15 cellular contexts compared by ENCODE assay signal in genomic region chr10:63456437-63457210, GRCh38. TPM values are rescaled to one million over a fixed set of nuclear protein-coding genes. Genes with fewer than 3 reads are reported as not detected.
A peak's percentile ranks its signal among the peaks of the same experiment; 100 is the strongest.
DNase-seq lines count a peak whose midpoint lies in the region; FAIRE-seq and TF ChIP-seq lines count a peak whose summit lies in the region.
"Had no signal": no experiment of that assay in that cellular context is flagged by ENCODE, and none has a peak within 500 bp of the region (broad histone marks: within the 10 kb centered on the region; RNA-seq: fewer than 3 reads in every experiment).

No MANE protein-coding gene starts in this region.

- no peak overlapping the region for H2AFZ ChIP-seq in fibroblast of lung (ENCODE audit: low read length)

- H3K9ac ChIP-seq in fibroblast of lung (ENCODE audit: insufficient read depth, low read length), result no peak overlapping the region
- H3K9ac ChIP-seq: KMS-11 had no signal

- no peaks in the 10 kb centered on the region; the same call in 1 of the 2 replicates for H3K36me3 ChIP-seq in SJSA1
- H3K36me3 ChIP-seq in fibroblast of lung (ENCODE audit: control insufficient read depth, insufficient read depth, low read length), result no peaks in the 10 kb centered on the region
- H3K36me3 ChIP-seq in vagina, result no peaks in the 10 kb centered on the region

- H3K4me3 Mint-ChIP-seq in osteocyte (ENCODE audit: unreplicated experiment), result no peak overlapping the region
- H3K4me3 Mint-ChIP-seq: activated naive CD8-positive, alpha-beta T cell treated with anti-CD3 and anti-CD28 coated beads, Interleukin-2, amount 50 U/mL, for 24 hours; effector memory CD8-positive, alpha-beta T cell; H9 had no signal

- H3K27me3 Mint-ChIP-seq in osteocyte (ENCODE audit: unreplicated experiment), result no peaks in the 10 kb centered on the region
- H3K27me3 Mint-ChIP-seq: activated naive CD8-positive, alpha-beta T cell treated with anti-CD3 and anti-CD28 coated beads, Interleukin-2, amount 50 U/mL, for 24 hours; effector memory CD8-positive, alpha-beta T cell had no signal

- peaks cover 7% of the 10 kb centered on the region for H3K4me1 ChIP-seq in SJSA1 (replicated peaks)
- H3K4me1 ChIP-seq in fibroblast of lung (ENCODE audit: control insufficient read depth, extremely low read depth, insufficient read depth, low read length), result peaks cover 3% of the 10 kb centered on the region
- H3K4me1 ChIP-seq in vagina, result peaks cover 5% of the 10 kb centered on the region

- peaks cover 7% of the 10 kb centered on the region for H3K36me3 Mint-ChIP-seq in osteocyte (ENCODE audit: unreplicated experiment)

- peak overlapping the region; percentile 27 for H3K4me2 ChIP-seq in fibroblast of lung (ENCODE audit: extremely low read depth, insufficient read depth, low read length)
- H3K4me2 ChIP-seq: KMS-11 had no signal

- H3K4me1 Mint-ChIP-seq in osteocyte (ENCODE audit: unreplicated experiment), result peaks cover 37% of the 10 kb centered on the region

- H3K27ac ChIP-seq in SJSA1 (0 out of 2 replicates have a peak overlapping the region, but pooled peaks have one; percentile 4), fibroblast of lung (ENCODE audit: insufficient read depth, low read length) (peak overlapping the region; percentile 6), vagina (no peak overlapping the region)
- H3K27ac ChIP-seq: KMS-11 had no signal

- FAIRE-seq in frontal cortex (lab: Jason Lieb, UNC), result no peak

- H3K27me3 ChIP-seq in SJSA1 (replicated peaks) (no peaks in the 10 kb centered on the region), fibroblast of lung (ENCODE audit: control insufficient read depth, insufficient read depth, low read length) (no peaks in the 10 kb centered on the region), vagina (no peaks in the 10 kb centered on the region)

- no peaks in the 10 kb centered on the region for H4K20me1 ChIP-seq in fibroblast of lung (ENCODE audit: control insufficient read depth, extremely low read depth, insufficient read depth, low read length)

- no peak for TF ChIP-seq POLR2A in vagina (IDR thresholded peaks at IDR 0.05)

- H3K27ac Mint-ChIP-seq in osteocyte (ENCODE audit: unreplicated experiment), result peak overlapping the region; percentile 68
- H3K27ac Mint-ChIP-seq: activated naive CD8-positive, alpha-beta T cell treated with anti-CD3 and anti-CD28 coated beads, Interleukin-2, amount 50 U/mL, for 24 hours had no signal

- H3K4me3 ChIP-seq in SJSA1 (no peak overlapping the region), fibroblast of lung (replicated peaks in 1 of 4; ENCODE audit: control extremely low read depth in 1 of 4, insufficient read depth in 1 of 4, low read depth in 3 of 4, low read length in 4 of 4) (no peak overlapping the region), vagina (no peak overlapping the region)

- TF ChIP-seq CTCF in fibroblast of lung (conservative IDR thresholded peaks at IDR 0.05 in 1 of 2, IDR thresholded peaks at IDR 0.05 in 1 of 2; ENCODE audit: low read depth in 1 of 2, low read length in 2 of 2), result no peak
- TF ChIP-seq CTCF in osteocyte (IDR thresholded peaks at IDR 0.05), result no peak
- TF ChIP-seq CTCF in vagina (IDR thresholded peaks at IDR 0.05), result no peak

- no peaks in the 10 kb centered on the region for H3K9me3 Mint-ChIP-seq in osteocyte (ENCODE audit: unreplicated experiment)
- H3K9me3 Mint-ChIP-seq: effector memory CD8-positive, alpha-beta T cell; H9 had no signal

- H3K79me2 ChIP-seq in fibroblast of lung (ENCODE audit: control insufficient read depth, insufficient read depth, low read length), result peaks cover 65% of the 10 kb centered on the region

- peak; percentile 86 for DNase-seq in HCEC 1CT
- no peak for DNase-seq in SJSA1 (ENCODE audit: low read depth in 1 of 2, low spot score in 2 of 2)
- DNase-seq in fibroblast of lung (ENCODE audit: low read depth in 2 of 2), result peak; percentile 67 to 74
- no peak for DNase-seq in osteocyte (ENCODE audit: extremely low spot score, unreplicated experiment)
- no peak for DNase-seq in iPS-NIHi7 (ENCODE audit: extremely low spot score)
- DNase-seq in NCI-H146 (lab: John Stamatoyannopoulos, UW), result no peak
- DNase-seq in frontal cortex (ENCODE audit: low spot score in 2 of 2), result no peak
- no peak for DNase-seq in vagina (ENCODE audit: extremely low spot score in 2 of 2)
- DNase-seq: activated CD8-positive, alpha-beta memory T cell treated with anti-CD3 and anti-CD28 coated beads for 24 hours; activated naive CD8-positive, alpha-beta T cell treated with anti-CD3 and anti-CD28 coated beads, Interleukin-2, amount 50 U/mL, for 24 hours; Calu3; effector memory CD8-positive, alpha-beta T cell; H9; retina had no signal

- H3K9me3 ChIP-seq in SJSA1 (replicated peaks) (no peaks in the 10 kb centered on the region), fibroblast of lung (ENCODE audit: control insufficient read depth, insufficient read depth, low read depth, low read length) (no peaks in the 10 kb centered on the region), vagina (no peaks in the 10 kb centered on the region)

- intact Hi-C loops in vagina (cut with DNase I), result no loop called here

RNA-seq across cellular contexts. Expression of gene JMJD1C, which starts 9.2 kb away (rescaled TPM):
- total RNA-seq in SJSA1 (2014; rRNA removed; shearing (Covaris generic)), result 46.0 and 62.5 TPM in 2 replicates
- total RNA-seq in fibroblast of lung, result 50.3 and 67.0 TPM in 2 replicates
- 33.8 and 39.9 TPM in 2 replicates for polyA plus RNA-seq in fibroblast of lung
- polyA plus RNA-seq in fibroblast of lung (2012), result 17.4 and 25.1 TPM in 2 replicates
- polyA minus RNA-seq in fibroblast of lung (ENCODE audit: low replicate concordance), result 16.4 and 27.7 TPM in 2 replicates
- total RNA-seq in osteocyte, result 118 and 120 TPM in 2 replicates
- total RNA-seq in frontal cortex, result 165 TPM
- 105 TPM for total RNA-seq in vagina

Comparison
In these comparisons a context has a peak if more than half of its experiments do, and no peak if none do; other contexts are left out.
1. DNase-seq: peak in HCEC 1CT (single experiment) and fibroblast of lung (2 of 2); none in SJSA1 (0 of 2), osteocyte (single experiment), iPS-NIHi7 (single experiment), NCI-H146 (single experiment), frontal cortex (0 of 2) and vagina (0 of 2).